9 cellular contexts compared by ENCODE assay signal in the genomic region with DNA sequence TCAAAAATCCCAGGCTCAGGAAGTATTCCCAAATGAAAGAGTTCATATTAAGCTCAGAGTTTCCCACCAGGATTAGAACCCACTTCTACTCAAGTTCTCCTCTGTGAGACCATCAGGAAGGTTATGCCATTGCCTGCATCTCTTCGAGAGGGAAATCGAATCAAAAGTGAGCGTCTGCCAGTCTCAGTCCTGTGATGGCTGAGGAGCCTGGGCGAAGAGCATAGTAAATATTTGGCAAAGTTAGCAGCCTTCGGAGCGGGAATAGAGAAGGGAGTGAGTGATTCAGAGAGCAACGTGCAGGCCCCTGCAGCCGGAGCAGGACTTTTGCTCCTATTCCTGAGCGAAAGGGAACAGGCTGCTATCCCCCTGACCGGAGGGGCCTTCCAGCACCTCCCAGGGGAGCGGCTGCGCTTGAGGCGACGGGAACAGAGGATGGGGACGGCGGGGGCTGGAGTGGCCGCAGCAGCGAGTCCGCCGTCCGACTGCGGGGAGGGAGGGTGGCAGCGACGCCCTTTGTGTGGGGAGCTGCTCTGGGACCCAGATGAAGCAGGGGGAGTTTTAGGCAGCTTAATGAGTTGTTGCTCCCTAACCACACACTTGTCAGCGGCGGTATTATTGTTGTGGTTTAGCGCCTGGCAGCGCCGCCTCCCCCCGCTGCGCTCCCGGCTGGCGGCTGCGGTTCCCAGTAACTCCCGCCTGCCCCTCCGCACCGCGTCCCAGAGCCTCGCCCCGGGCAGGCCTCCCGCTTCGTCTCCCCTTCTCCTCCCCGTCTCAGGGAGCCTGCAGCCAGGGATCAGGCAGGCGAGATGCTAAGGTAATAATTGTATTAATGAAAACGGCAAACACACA. TPM values are rescaled to one million over a fixed set of nuclear protein-coding genes. Genes with fewer than 3 reads are reported as not detected.
A peak's percentile ranks its signal among the peaks of the same experiment; 100 is the strongest.
DNase-seq lines count a peak whose midpoint lies in the region; ATAC-seq and TF ChIP-seq lines count a peak whose summit lies in the region.
"Had no signal": no experiment of that assay in that cellular context is flagged by ENCODE, and none has a peak within 500 bp of the region (broad histone marks: within the 10 kb centered on the region; RNA-seq: fewer than 3 reads in every experiment).

No MANE protein-coding gene starts in this region.

- DNase-seq in BE2C (peak; percentile 39), RWPE2 (ENCODE audit: low spot score) (no peak), lung microvascular endothelial cell (ENCODE audit: low read depth in 2 of 2) (peak; percentile 28 to 49), tibial nerve (ENCODE audit: low spot score in 2 of 2) (no peak), GM19238 (ENCODE audit: insufficient read length, low spot score) (no peak)
- DNase-seq in stimulated activated CD4-positive, alpha-beta T cell treated with anti-CD3 and anti-CD28 coated beads, Interleukin-12 subunit alpha, Interleukin-12 subunit beta, amount 100 ng/mL, for 4 hours: no peak

- H3K27ac Mint-ChIP-seq in dendritic cell treated with granulocyte-macrophage colony-stimulating factor and Interleukin-4, amounts not matched to agents 40 ng/mL and 50 ng/mL, for 4 days: no peak overlapping the region

- H3K4me1 ChIP-seq in BE2C (no peaks in the 10 kb centered on the region), RWPE2 (ENCODE audit: insufficient read depth, poor library complexity, severe bottlenecking) (peaks cover 14% of the 10 kb centered on the region), tibial nerve (peaks cover 0 to 19% (median 5%) of the 10 kb centered on the region in 4 donors)

- TF ChIP-seq POLR2A in tibial nerve (IDR thresholded peaks at IDR 0.05): no peak

- H3K36me3 Mint-ChIP-seq in dendritic cell treated with granulocyte-macrophage colony-stimulating factor and Interleukin-4, amounts not matched to agents 40 ng/mL and 50 ng/mL, for 4 days (ENCODE audit: low read depth): no peaks in the 10 kb centered on the region

- H3K27me3 ChIP-seq in BE2C: peaks cover 22% of the 10 kb centered on the region
- no peaks in the 10 kb centered on the region for H3K27me3 ChIP-seq in RWPE2 (ENCODE audit: insufficient read depth, poor library complexity, severe bottlenecking)
- peaks cover 0 to 76% of the 10 kb centered on the region in 2 donors for H3K27me3 ChIP-seq in tibial nerve

- no peak for TF ChIP-seq EP300 in tibial nerve (IDR thresholded peaks at IDR 0.05)

- TF ChIP-seq CTCF in BE2C (IDR thresholded peaks at IDR 0.05; ENCODE audit: low read depth, low read length) (no peak), RWPE2 (IDR thresholded peaks at IDR 0.05; ENCODE audit: poor library complexity, severe bottlenecking) (no peak), tibial nerve (IDR thresholded peaks at IDR 0.05) (no peak)

- H3K4me3 ChIP-seq in BE2C (ENCODE audit: low read depth, low read length) (peak overlapping the region; percentile 49), RWPE2 (ENCODE audit: severe bottlenecking) (peak overlapping the region; percentile 9), tibial nerve (peak overlapping the region; percentile 11 to 49 (median 25))

- peak overlapping the region; percentile 61 for H3K27ac ChIP-seq in RWPE2 (ENCODE audit: poor library complexity, severe bottlenecking)
- no peak overlapping the region for H3K27ac ChIP-seq in tibial nerve
- H3K27ac ChIP-seq: neutrophil had no signal

- H3K4me3 Mint-ChIP-seq in dendritic cell treated with granulocyte-macrophage colony-stimulating factor and Interleukin-4, amounts not matched to agents 40 ng/mL and 50 ng/mL, for 4 days: peak overlapping the region; percentile 74

- no peaks in the 10 kb centered on the region for H3K9me3 Mint-ChIP-seq in dendritic cell treated with granulocyte-macrophage colony-stimulating factor and Interleukin-4, amounts not matched to agents 40 ng/mL and 50 ng/mL, for 4 days

- peak; percentile 48 for ATAC-seq in GM19463 (IDR thresholded peaks at IDR 0.05; ENCODE audit: unreplicated experiment)
- ATAC-seq in RWPE2 (ENCODE audit: low read depth): peak; percentile 69

- whole genome bisulfite sequencing in tibial nerve, 2 donors: 1 to 2% methylated on average over 45 of the region's 45 CpGs

- H3K36me3 ChIP-seq in BE2C (no peaks in the 10 kb centered on the region), RWPE2 (ENCODE audit: low read depth) (no peaks in the 10 kb centered on the region), tibial nerve (no peaks in the 10 kb centered on the region)
- H3K36me3 ChIP-seq: neutrophil had no signal

- H3K9me3 ChIP-seq in BE2C (no peaks in the 10 kb centered on the region), RWPE2 (ENCODE audit: severe bottlenecking) (no peaks in the 10 kb centered on the region), tibial nerve (no peaks in the 10 kb centered on the region)
- H3K9me3 ChIP-seq: neutrophil had no signal

- intact Hi-C loops in dendritic cell treated with granulocyte-macrophage colony-stimulating factor and Interleukin-4, amounts not matched to agents 40 ng/mL and 50 ng/mL, for 4 days (cut with micrococcal nuclease): no loop called here

- H3K4me1 Mint-ChIP-seq in dendritic cell treated with granulocyte-macrophage colony-stimulating factor and Interleukin-4, amounts not matched to agents 40 ng/mL and 50 ng/mL, for 4 days (ENCODE audit: low read depth): peaks cover 30% of the 10 kb centered on the region

- peaks cover 56% of the 10 kb centered on the region for H3K27me3 Mint-ChIP-seq in dendritic cell treated with granulocyte-macrophage colony-stimulating factor and Interleukin-4, amounts not matched to agents 40 ng/mL and 50 ng/mL, for 4 days

RNA-seq across cellular contexts. Expression of gene NRGN, which starts 21.7 kb away (rescaled TPM):
- 55.6 TPM for polyA plus RNA-seq in BE2C (2012; ENCODE audit: insufficient read depth, insufficient read length, low read depth)
- 0.20 and 0.65 TPM in 2 replicates for total RNA-seq in lung microvascular endothelial cell
- 1 to 10 TPM in 3 of 4 donors, not detected in 1; 1.4 to 3.1 (median 2.4) TPM for total RNA-seq in tibial nerve

RNA-seq across cellular contexts. Expression of gene VSIG2, which starts 34.0 kb away (rescaled TPM):
- 0.74 TPM for polyA plus RNA-seq in BE2C (2012; ENCODE audit: insufficient read depth, insufficient read length, low read depth)
- total RNA-seq in lung microvascular endothelial cell (under 0.01 TPM in 1 of 2 replicates, not detected in the other), tibial nerve (1 to 10 TPM in 2 of 4 donors, not detected in 2; 1.5 to 2.4 TPM)

RNA-seq across cellular contexts. Expression of gene ESAM, which starts 44.1 kb away (rescaled TPM):
- polyA plus RNA-seq in BE2C (2012; ENCODE audit: insufficient read depth, insufficient read length, low read depth): 6.5 TPM
- total RNA-seq in lung microvascular endothelial cell: 8.9 and 35.1 TPM in 2 replicates
- total RNA-seq in tibial nerve: 10 to 100 TPM; 18.6 to 45.9 (median 33.0) TPM

RNA-seq across cellular contexts. Expression of gene SPA17, which starts 44.3 kb away (rescaled TPM):
- polyA plus RNA-seq in BE2C (2012; ENCODE audit: insufficient read depth, insufficient read length, low read depth): 1.6 TPM
- total RNA-seq in lung microvascular endothelial cell (3.6 and 5.0 TPM in 2 replicates), tibial nerve (1 to 10 TPM; 1.2 to 7.1 (median 3.3) TPM)

RNA-seq across cellular contexts. Expression of gene SIAE, which starts 44.5 kb away (rescaled TPM):
- polyA plus RNA-seq in BE2C (2012; ENCODE audit: insufficient read depth, insufficient read length, low read depth): 5.0 TPM
- total RNA-seq in lung microvascular endothelial cell (6.8 and 7.5 TPM in 2 replicates), tibial nerve (10 to 100 TPM in 1 of 4 donors, 1 to 10 TPM in 3; 6.5 to 20.0 (median 8.2) TPM)

Comparison
In these comparisons a context has a peak if more than half of its experiments do, and no peak if none do; other contexts are left out.
1. DNase-seq: peak in BE2C (single experiment) and lung microvascular endothelial cell (2 of 2); none in RWPE2 (single experiment), tibial nerve (0 of 2), GM19238 (single experiment) and stimulated activated CD4-positive, alpha-beta T cell treated with anti-CD3 and anti-CD28 coated beads, Interleukin-12 subunit alpha, Interleukin-12 subunit beta, amount 100 ng/mL, for 4 hours (single experiment).
2. Peak in every context shown above with its lines, with median percentiles within 50 percentile points of each other: H3K4me3 ChIP-seq.